Comparison of ENCODE assay signal across 21 cellular contexts in genomic region chr16:5918553-5919127, GRCh38.
DNase-seq lines count a peak whose midpoint lies in the region; ATAC-seq and TF ChIP-seq lines count a peak whose summit lies in the region.
"Had no signal": no experiment of that assay in that cellular context is flagged by ENCODE, and none has a peak within 500 bp of the region (broad histone marks: within the 10 kb centered on the region; RNA-seq: fewer than 3 reads in every experiment).

No MANE protein-coding gene starts in this region.

- H3K4me3 Mint-ChIP-seq in glutamatergic neuron (ENCODE audit: unreplicated experiment) = no peak overlapping the region
- H3K4me3 Mint-ChIP-seq in neural progenitor cell = no peak overlapping the region
- H3K4me3 Mint-ChIP-seq: activated CD4-positive, alpha-beta T cell treated with anti-CD3 and anti-CD28 coated beads, Interleukin-2, amount 10 ng/mL, durations not matched to agents 7 days and 5 days; naive B cell had no signal

- TF ChIP-seq CTCF in glutamatergic neuron (IDR thresholded peaks at IDR 0.05; ENCODE audit: partially characterized antibody, unreplicated experiment) (no peak), neural progenitor cell (IDR thresholded peaks at IDR 0.05) (peak; percentile 53)

- H3K9ac ChIP-seq in neural progenitor cell = no peak overlapping the region

- peaks cover 17% of the 10 kb centered on the region for H3F3A ChIP-seq in neural progenitor cell (ENCODE audit: low read depth)

- H3K9me3 Mint-ChIP-seq in glutamatergic neuron (ENCODE audit: unreplicated experiment) (peaks cover 6% of the 10 kb centered on the region), neural progenitor cell (no peaks in the 10 kb centered on the region)

- H3K4me1 ChIP-seq in neural progenitor cell = peaks cover 20% of the 10 kb centered on the region
- H3K4me1 ChIP-seq: BE2C, lower lobe of right lung, psoas muscle, thyroid gland had no signal

- H2AFZ ChIP-seq in neural progenitor cell (replicated peaks) = no peak overlapping the region

- H3K4me2 ChIP-seq in neural progenitor cell = no peak overlapping the region

- H3K4me1 Mint-ChIP-seq in glutamatergic neuron (ENCODE audit: low read depth, unreplicated experiment) (no peaks in the 10 kb centered on the region), neural progenitor cell (peaks cover 23% of the 10 kb centered on the region)
- H3K4me1 Mint-ChIP-seq: activated CD4-positive, alpha-beta T cell treated with anti-CD3 and anti-CD28 coated beads, Interleukin-2, amount 10 ng/mL, durations not matched to agents 7 days and 5 days; naive B cell had no signal

- ATAC-seq in activated CD4-positive, CD25-positive, alpha-beta regulatory T cell treated with anti-CD3 and anti-CD28 coated beads, Interleukin-2, amount 50 U/mL, for 24 hours = no peak
- ATAC-seq in GM21381 (IDR thresholded peaks at IDR 0.05; ENCODE audit: unreplicated experiment) (no peak), GM21786 (IDR thresholded peaks at IDR 0.05; ENCODE audit: unreplicated experiment) (no peak), left cardiac atrium (no peak)
- ATAC-seq: lower lobe of right lung, psoas muscle, SK-N-SH treated with all-trans-retinoic acid at 6 μM for 48 hours had no signal

- no peaks in the 10 kb centered on the region for H3K36me3 ChIP-seq in neural progenitor cell
- H3K36me3 ChIP-seq: BE2C, lower lobe of right lung, thyroid gland had no signal

- H3K27me3 Mint-ChIP-seq in glutamatergic neuron (ENCODE audit: unreplicated experiment) (peaks cover 4% of the 10 kb centered on the region), neural progenitor cell (ENCODE audit: insufficient read depth, low read depth) (peaks cover 22% of the 10 kb centered on the region)
- H3K27me3 Mint-ChIP-seq: activated CD4-positive, alpha-beta T cell treated with anti-CD3 and anti-CD28 coated beads, Interleukin-2, amount 10 ng/mL, durations not matched to agents 7 days and 5 days; naive B cell had no signal

- H3K27ac ChIP-seq in neural progenitor cell = no peak overlapping the region
- H3K27ac ChIP-seq: lower lobe of right lung, psoas muscle, thyroid gland had no signal

- H3K79me2 ChIP-seq in neural progenitor cell (ENCODE audit: low read depth) = no peaks in the 10 kb centered on the region

- intact Hi-C loops in left cardiac atrium (cut with DNase I) = no loop called here

- H3K9me3 ChIP-seq in neural progenitor cell (ENCODE audit: low read depth) = no peaks in the 10 kb centered on the region
- H3K9me3 ChIP-seq: BE2C, lower lobe of right lung, psoas muscle, thyroid gland had no signal

- H3K36me3 Mint-ChIP-seq in glutamatergic neuron (ENCODE audit: unreplicated experiment) = peaks cover 5% of the 10 kb centered on the region
- H3K36me3 Mint-ChIP-seq in neural progenitor cell = no peaks in the 10 kb centered on the region
- H3K36me3 Mint-ChIP-seq: naive B cell had no signal

- no peaks in the 10 kb centered on the region for H3K27me3 ChIP-seq in neural progenitor cell
- H3K27me3 ChIP-seq: BE2C, thyroid gland had no signal

- DNase-seq in ELF-1 (ENCODE audit: low read depth, low spot score) (peak; percentile 70), NCI-H748 treated with DMSO at 0.1 percent for 48 hours (lab: John Stamatoyannopoulos, UW) (peak; percentile 6), glutamatergic neuron (peak; percentile 22), neural progenitor cell (ENCODE audit: low spot score) (peak; percentile 26), left cardiac atrium (no peak)
- DNase-seq: activated CD4-positive, alpha-beta T cell treated with anti-CD3 and anti-CD28 coated beads, Interleukin-2, amount 10 ng/mL, durations not matched to agents 7 days and 5 days; activated naive CD4-positive, alpha-beta T cell treated with Interleukin-2 at 50 U/mL for 16 hours; activated T-cell treated with anti-CD3 and anti-CD28 coated beads for 4 hours; BE2C; foreskin fibroblast; lower lobe of right lung; naive B cell; NCI-H2081; NCI-H510A; psoas muscle; T1000; thyroid gland had no signal

- no peak overlapping the region for H3K4me3 ChIP-seq in neural progenitor cell
- H3K4me3 ChIP-seq: lower lobe of right lung, psoas muscle, thyroid gland had no signal

- H4K20me1 ChIP-seq in neural progenitor cell (ENCODE audit: low read depth) = no peaks in the 10 kb centered on the region

- H3K27ac Mint-ChIP-seq in glutamatergic neuron (ENCODE audit: unreplicated experiment) (no peak overlapping the region), neural progenitor cell (no peak overlapping the region)
- H3K27ac Mint-ChIP-seq: activated CD4-positive, alpha-beta T cell treated with anti-CD3 and anti-CD28 coated beads, Interleukin-2, amount 10 ng/mL, durations not matched to agents 7 days and 5 days; naive B cell had no signal
